In genomic region chr1:27532119-27532695, GRCh38 we compare ENCODE assay signal across 15 cellular contexts. TPM values are rescaled to one million over a fixed set of nuclear protein-coding genes. Genes with fewer than 3 reads are reported as not detected.
DNase-seq lines count a peak whose midpoint lies in the region; ATAC-seq and TF ChIP-seq lines count a peak whose summit lies in the region.
"Had no signal": no experiment of that assay in that cellular context is flagged by ENCODE, and none has a peak within 500 bp of the region (broad histone marks: within the 10 kb centered on the region; RNA-seq: fewer than 3 reads in every experiment).

No MANE protein-coding gene starts in this region.

- H3K4me1 ChIP-seq in BLaER1 treated with 17β-estradiol and CSF1 and Interleukin-3, amounts not matched to agents 10 nM and 100 nM: peaks cover 69 to 90% (median 84%) of the 10 kb centered on the region in 10 experiments
- peaks cover 15% of the 10 kb centered on the region for H3K4me1 ChIP-seq in CD8-positive, alpha-beta memory T cell (ENCODE audit: insufficient read depth, low read length)
- H3K4me1 ChIP-seq in naive thymus-derived CD4-positive, alpha-beta T cell (ENCODE audit: control insufficient read depth in 2 of 2, insufficient read depth in 2 of 2, low read length in 2 of 2): peaks cover 4 to 10% of the 10 kb centered on the region in 2 donors

- H3K27me3 Mint-ChIP-seq in CD8-positive, alpha-beta memory T cell: no peaks in the 10 kb centered on the region
- no peaks in the 10 kb centered on the region for H3K27me3 Mint-ChIP-seq in activated T-helper 17 cell treated with anti-CD3 and anti-CD28 coated beads, Interleukin-2, amount 50 U/mL, for 72 hours
- H3K27me3 Mint-ChIP-seq in naive thymus-derived CD4-positive, alpha-beta T cell: no peaks in the 10 kb centered on the region

- intact Hi-C loops in naive thymus-derived CD4-positive, alpha-beta T cell (cut with micrococcal nuclease): no loop called here

- peaks cover 15 to 48% (median 40%) of the 10 kb centered on the region in 11 experiments; a peak in 21 of 22 replicates for H3K36me3 ChIP-seq in BLaER1 treated with 17β-estradiol and CSF1 and Interleukin-3, amounts not matched to agents 10 nM and 100 nM
- H3K36me3 ChIP-seq in CD8-positive, alpha-beta memory T cell (ENCODE audit: insufficient read depth, low read length): no peaks in the 10 kb centered on the region
- peaks cover 0 to 31% (median 0%) of the 10 kb centered on the region in 3 experiments for H3K36me3 ChIP-seq in naive thymus-derived CD4-positive, alpha-beta T cell (ENCODE audit: control insufficient read depth in 2 of 3, insufficient read depth in 3 of 3, low read length in 3 of 3)
- H3K36me3 ChIP-seq: HAP-1, neutrophil had no signal

- H3K4me3 Mint-ChIP-seq in CD8-positive, alpha-beta memory T cell: peak overlapping the region in 2 of 7 donors; percentile 20 to 61
- H3K4me3 Mint-ChIP-seq in activated T-helper 17 cell treated with anti-CD3 and anti-CD28 coated beads, Interleukin-2, amount 50 U/mL, for 72 hours: peak overlapping the region; percentile 1
- H3K4me3 Mint-ChIP-seq in naive thymus-derived CD4-positive, alpha-beta T cell: peak overlapping the region in 1 of 10 donors; percentile 18

- DNase-seq in CD8-positive, alpha-beta memory T cell: no peak
- no peak for DNase-seq in naive thymus-derived CD4-positive, alpha-beta T cell
- DNase-seq in substantia nigra (lab: John Stamatoyannopoulos, UW) (no peak), coronary artery (ENCODE audit: low spot score) (no peak)
- DNase-seq: activated CD4-positive, CD25-positive, alpha-beta regulatory T cell treated with anti-CD3 and anti-CD28 coated beads, Interleukin-2, amount 50 U/mL, for 72 hours; activated effector memory CD4-positive, alpha-beta T cell treated with anti-CD3 and anti-CD28 coated beads, Interleukin-2, amount 50 U/mL, for 16 hours; COR-L47; erythroblast had no signal

- peak overlapping the region in 7 of 8 donors; percentile 33 to 97 (median 77) for H3K27ac Mint-ChIP-seq in CD8-positive, alpha-beta memory T cell
- peak overlapping the region; percentile 83 for H3K27ac Mint-ChIP-seq in activated T-helper 17 cell treated with anti-CD3 and anti-CD28 coated beads, Interleukin-2, amount 50 U/mL, for 72 hours
- peak overlapping the region; percentile 72 to 91 (median 80) for H3K27ac Mint-ChIP-seq in naive thymus-derived CD4-positive, alpha-beta T cell

- peak overlapping the region; percentile 4 to 59 (median 25); a peak in 13 of 22 replicates for H3K9ac ChIP-seq in BLaER1 treated with 17β-estradiol and CSF1 and Interleukin-3, amounts not matched to agents 10 nM and 100 nM

- no peaks in the 10 kb centered on the region for H3K9me3 Mint-ChIP-seq in CD8-positive, alpha-beta memory T cell
- no peaks in the 10 kb centered on the region for H3K9me3 Mint-ChIP-seq in activated T-helper 17 cell treated with anti-CD3 and anti-CD28 coated beads, Interleukin-2, amount 50 U/mL, for 72 hours
- peaks cover 0 to 4% (median 0%) of the 10 kb centered on the region in 11 donors for H3K9me3 Mint-ChIP-seq in naive thymus-derived CD4-positive, alpha-beta T cell

- H3K27me3 ChIP-seq in BLaER1 treated with 17β-estradiol and CSF1 and Interleukin-3, amounts not matched to agents 10 nM and 100 nM: no peaks in the 10 kb centered on the region
- no peaks in the 10 kb centered on the region for H3K27me3 ChIP-seq in CD8-positive, alpha-beta memory T cell (ENCODE audit: insufficient read depth, low read length, poor library complexity, severe bottlenecking)
- H3K27me3 ChIP-seq in naive thymus-derived CD4-positive, alpha-beta T cell (ENCODE audit: control insufficient read depth in 2 of 2, insufficient read depth in 2 of 2, low read length in 2 of 2): no peaks in the 10 kb centered on the region

- no peak overlapping the region for H3K4me3 ChIP-seq in BLaER1 treated with 17β-estradiol and CSF1 and Interleukin-3, amounts not matched to agents 10 nM and 100 nM
- H3K4me3 ChIP-seq in CD8-positive, alpha-beta memory T cell (ENCODE audit: low read length): no peak overlapping the region
- H3K4me3 ChIP-seq in naive thymus-derived CD4-positive, alpha-beta T cell (ENCODE audit: low read length): no peak overlapping the region
- H3K4me3 ChIP-seq in coronary artery: no peak overlapping the region
- H3K4me3 ChIP-seq: HAP-1, left lung had no signal

- H3K4me1 Mint-ChIP-seq in CD8-positive, alpha-beta memory T cell: peaks cover 17 to 25% (median 23%) of the 10 kb centered on the region in 3 donors
- H3K4me1 Mint-ChIP-seq in activated T-helper 17 cell treated with anti-CD3 and anti-CD28 coated beads, Interleukin-2, amount 50 U/mL, for 72 hours: peaks cover 32% of the 10 kb centered on the region
- peaks cover 18 to 42% (median 36%) of the 10 kb centered on the region in 7 donors for H3K4me1 Mint-ChIP-seq in naive thymus-derived CD4-positive, alpha-beta T cell

- peaks cover 11 to 54% (median 22%) of the 10 kb centered on the region in 11 experiments; a peak in 18 of 22 replicates for H4K20me1 ChIP-seq in BLaER1 treated with 17β-estradiol and CSF1 and Interleukin-3, amounts not matched to agents 10 nM and 100 nM

- peak overlapping the region; percentile 52 to 84 (median 77) for H3K4me2 ChIP-seq in BLaER1 treated with 17β-estradiol and CSF1 and Interleukin-3, amounts not matched to agents 10 nM and 100 nM

- CTCF ChIA-PET in CD8-positive, alpha-beta memory T cell (lab: Charles Lee): no interaction called here
- CTCF ChIA-PET in naive thymus-derived CD4-positive, alpha-beta T cell (lab: Charles Lee): no interaction called here

- peaks cover 0 to 17% (median 0%) of the 10 kb centered on the region in 3 donors for H3K36me3 Mint-ChIP-seq in CD8-positive, alpha-beta memory T cell
- H3K36me3 Mint-ChIP-seq in activated T-helper 17 cell treated with anti-CD3 and anti-CD28 coated beads, Interleukin-2, amount 50 U/mL, for 72 hours (ENCODE audit: low read depth): peaks cover 34% of the 10 kb centered on the region
- H3K36me3 Mint-ChIP-seq in naive thymus-derived CD4-positive, alpha-beta T cell: peaks cover 0 to 30% (median 4%) of the 10 kb centered on the region in 5 donors

- ATAC-seq in activated T-helper 17 cell treated with anti-CD3 and anti-CD28 coated beads, Interleukin-2, amount 50 U/mL, for 72 hours (replicated peaks): peak; percentile 7
- no peak for ATAC-seq in naive thymus-derived CD4-positive, alpha-beta T cell
- ATAC-seq in HG03025 (IDR thresholded peaks at IDR 0.05; ENCODE audit: low FRiP score, unreplicated experiment) (no peak), GM18873 (IDR thresholded peaks at IDR 0.05; ENCODE audit: low FRiP score, unreplicated experiment) (no peak)
- ATAC-seq: left lung had no signal

- peak overlapping the region in 10 of 11 experiments; percentile 25 to 67 (median 54); a peak in 18 of 22 replicates for H3K27ac ChIP-seq in BLaER1 treated with 17β-estradiol and CSF1 and Interleukin-3, amounts not matched to agents 10 nM and 100 nM
- no peak overlapping the region for H3K27ac ChIP-seq in CD8-positive, alpha-beta memory T cell (ENCODE audit: low read depth, low read length)
- H3K27ac ChIP-seq in naive thymus-derived CD4-positive, alpha-beta T cell (ENCODE audit: low read depth, low read length): peak overlapping the region; percentile 55
- H3K27ac ChIP-seq in substantia nigra (ENCODE audit: low read depth, low read length, poor library complexity, severe bottlenecking) (no peak overlapping the region), coronary artery (no peak overlapping the region)
- H3K27ac ChIP-seq: left lung, neutrophil had no signal

- TF ChIP-seq CTCF in coronary artery (IDR thresholded peaks at IDR 0.05): no peak

- H3K9me3 ChIP-seq in BLaER1 treated with 17β-estradiol and CSF1 and Interleukin-3, amounts not matched to agents 10 nM and 100 nM (replicated peaks in 1 of 11): no peaks in the 10 kb centered on the region
- no peaks in the 10 kb centered on the region for H3K9me3 ChIP-seq in CD8-positive, alpha-beta memory T cell (ENCODE audit: low read length)
- H3K9me3 ChIP-seq in naive thymus-derived CD4-positive, alpha-beta T cell (ENCODE audit: control insufficient read depth in 2 of 3, low read length in 3 of 3): no peaks in the 10 kb centered on the region
- H3K9me3 ChIP-seq: HAP-1, left lung, neutrophil had no signal

- POLR2A ChIA-PET in CD8-positive, alpha-beta memory T cell (lab: Charles Lee): interaction anchor here (0.5 kb wide), 1 partner anchor 34 kb away, joined by 4 read pairs; no protein-coding TSS in a partner anchor
- POLR2A ChIA-PET in naive thymus-derived CD4-positive, alpha-beta T cell (lab: Charles Lee): interaction anchor here (0.6 to 1.4 kb wide), 2 partner anchors 9 to 825 kb away, joined by 3 to 6 read pairs; no protein-coding TSS in a partner anchor

RNA-seq across cellular contexts. Expression of gene WASF2, which starts 42.2 kb away (rescaled TPM):
- 100 to 1,000 TPM; 120 to 128 TPM for total RNA-seq in CD8-positive, alpha-beta memory T cell
- polyA plus RNA-seq in CD8-positive, alpha-beta memory T cell: 64.1 TPM
- total RNA-seq in activated T-helper 17 cell treated with anti-CD3 and anti-CD28 coated beads, Interleukin-2, amount 50 U/mL, for 72 hours: 100 to 1,000 TPM in 1 of 2 donors, 10 to 100 TPM in 1; 85.7 to 125 TPM
- 100 to 1,000 TPM; 136 to 177 (median 145) TPM for total RNA-seq in naive thymus-derived CD4-positive, alpha-beta T cell
- polyA plus RNA-seq in naive thymus-derived CD4-positive, alpha-beta T cell: 10 to 100 TPM; 78.4 to 85.0 TPM

Comparison
In these comparisons a context has a peak if more than half of its experiments do, and no peak if none do; other contexts are left out.
1. H3K27ac ChIP-seq: peak in BLaER1 treated with 17β-estradiol and CSF1 and Interleukin-3, amounts not matched to agents 10 nM and 100 nM (10 of 11) and naive thymus-derived CD4-positive, alpha-beta T cell (single experiment); none in CD8-positive, alpha-beta memory T cell (single experiment), substantia nigra (single experiment) and coronary artery (0 of 2).
2. Peak in every context shown above with its lines, with median percentiles within 50 percentile points of each other: H3K27ac Mint-ChIP-seq.